In the genomic region with DNA sequence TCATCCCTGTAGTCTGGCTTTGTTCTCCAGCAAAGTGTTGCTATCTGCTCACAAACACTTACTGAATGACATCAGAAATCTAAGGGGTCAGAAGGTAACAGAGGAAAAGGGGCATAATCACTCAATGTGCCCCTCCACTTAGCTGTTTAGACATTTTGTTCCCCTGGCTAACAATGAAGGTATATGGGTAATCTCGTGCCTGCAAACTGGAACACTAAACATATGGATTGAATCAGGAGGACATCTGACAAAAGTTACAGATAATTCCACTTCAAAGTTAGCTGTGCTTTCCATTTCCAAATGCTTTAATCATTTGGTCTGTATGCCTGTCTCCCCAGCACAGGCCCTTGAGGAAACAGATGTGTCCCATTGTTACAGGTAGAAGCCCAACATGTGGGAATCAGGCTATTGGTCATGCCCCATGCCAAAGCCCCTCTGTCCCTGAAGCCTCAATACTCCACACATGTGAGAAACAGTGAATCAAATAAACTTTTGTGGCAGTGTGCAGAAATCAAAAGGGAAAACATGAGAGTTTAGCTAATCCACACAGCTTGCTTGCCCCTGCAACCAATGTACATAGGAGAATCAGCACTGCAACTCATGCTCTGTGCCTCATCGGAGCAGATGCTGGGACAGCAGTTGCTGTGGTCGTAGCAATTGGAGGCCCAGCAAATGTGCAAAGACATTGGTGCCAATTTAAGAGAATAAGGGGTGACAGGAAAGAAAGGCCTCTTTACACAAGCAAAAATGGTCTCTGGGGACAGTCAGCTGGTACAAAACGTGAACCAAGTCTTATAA, we compare ENCODE assay signal across 15 cellular contexts.
DNase-seq lines count a peak whose midpoint lies in the region; ATAC-seq and TF ChIP-seq lines count a peak whose summit lies in the region.
"Had no signal": no experiment of that assay in that cellular context is flagged by ENCODE, and none has a peak within 500 bp of the region (broad histone marks: within the 10 kb centered on the region; RNA-seq: fewer than 3 reads in every experiment).

No MANE protein-coding gene starts in this region.

- no peaks in the 10 kb centered on the region for H3K9me3 ChIP-seq in A673 (ENCODE audit: low read depth, low read length, poor library complexity, severe bottlenecking)
- H3K9me3 ChIP-seq in neural progenitor cell (ENCODE audit: low read depth): no peaks in the 10 kb centered on the region
- H3K9me3 ChIP-seq: A549, body of pancreas had no signal

- no peak overlapping the region for H3K4me3 ChIP-seq in A673 (ENCODE audit: low read depth, low read length, poor library complexity, severe bottlenecking)
- no peak overlapping the region for H3K4me3 ChIP-seq in neural progenitor cell
- H3K4me3 ChIP-seq: A549, body of pancreas had no signal

- no peak for TF ChIP-seq CTCF in A673 (conservative IDR thresholded peaks at IDR 0.05; ENCODE audit: low read depth, low read length)
- no peak for TF ChIP-seq CTCF in neural progenitor cell (IDR thresholded peaks at IDR 0.05)

- POLR2A ChIA-PET in A673 (lab: Charles Lee; ENCODE audit: low non-redundant PET): no interaction called here

- no peak overlapping the region for H3K4me3 Mint-ChIP-seq in neural progenitor cell
- H3K4me3 Mint-ChIP-seq: activated B cell treated with CpG ODN at 0.5 μM for 24 hours; activated CD8-positive, alpha-beta memory T cell treated with anti-CD3 and anti-CD28 coated beads, Interleukin-2, amount 10 ng/mL, durations not matched to agents 7 days and 5 days; endodermal cell had no signal

- no peaks in the 10 kb centered on the region for H3F3A ChIP-seq in neural progenitor cell (ENCODE audit: low read depth)

- H3K36me3 ChIP-seq in A673 (ENCODE audit: insufficient read depth, low read length, poor library complexity, severe bottlenecking) (no peaks in the 10 kb centered on the region), neural progenitor cell (no peaks in the 10 kb centered on the region)

- DNase-seq in A673 (ENCODE audit: low spot score) (no peak), NCI-H82 treated with DMSO at 0.1 percent for 48 hours (lab: John Stamatoyannopoulos, UW; ENCODE audit: unreplicated experiment) (peak; percentile 32), fibroblast of peridontal ligament (ENCODE audit: extremely low read depth) (peak; percentile 60), neural progenitor cell (ENCODE audit: low spot score) (no peak), medulla oblongata (ENCODE audit: extremely low spot score) (no peak)
- no peak for DNase-seq in activated CD4-positive, CD25-positive, alpha-beta regulatory T cell (lab: John Stamatoyannopoulos, UW)
- DNase-seq: activated B cell treated with CpG ODN at 0.5 μM for 24 hours; activated CD8-positive, alpha-beta memory T cell treated with anti-CD3 and anti-CD28 coated beads, Interleukin-2, amount 10 ng/mL, durations not matched to agents 7 days and 5 days; body of pancreas; endodermal cell; NCI-H1048; T-helper 1 cell had no signal

- H3K9me3 Mint-ChIP-seq in neural progenitor cell: no peaks in the 10 kb centered on the region
- H3K9me3 Mint-ChIP-seq: activated B cell treated with CpG ODN at 0.5 μM for 24 hours, endodermal cell had no signal

- no peak overlapping the region for H3K4me2 ChIP-seq in neural progenitor cell
- H3K4me2 ChIP-seq: A549 had no signal

- no peaks in the 10 kb centered on the region for H3K27me3 Mint-ChIP-seq in neural progenitor cell (ENCODE audit: insufficient read depth, low read depth)

- H3K27me3 ChIP-seq in A673 (replicated peaks; ENCODE audit: insufficient read depth, low read depth, low read length, poor library complexity): no peaks in the 10 kb centered on the region
- H3K27me3 ChIP-seq in neural progenitor cell: no peaks in the 10 kb centered on the region
- H3K27me3 ChIP-seq: body of pancreas had no signal

- intact Hi-C loops in A673 (cut with micrococcal nuclease; ENCODE audit: unreplicated experiment): no loop called here

- peaks cover 46% of the 10 kb centered on the region for H3K4me1 ChIP-seq in A673 (ENCODE audit: insufficient read depth, low read length, poor library complexity, severe bottlenecking)
- H3K4me1 ChIP-seq in neural progenitor cell: no peaks in the 10 kb centered on the region
- H3K4me1 ChIP-seq: A549, body of pancreas had no signal

- no TSS peak for BruUV-seq in A673 (replicated peaks; lab: Mats Ljungman, UMichigan)

- H3K79me2 ChIP-seq in neural progenitor cell (ENCODE audit: low read depth): no peaks in the 10 kb centered on the region

- CTCF ChIA-PET in A673 (lab: Charles Lee): interaction anchor here (0.6 kb wide), 1 partner anchor 112 kb away, joined by 3 read pairs; the partner anchor contains the start of gene RNF150

- H3K27ac Mint-ChIP-seq in neural progenitor cell: no peak overlapping the region
- H3K27ac Mint-ChIP-seq: activated B cell treated with CpG ODN at 0.5 μM for 24 hours; activated CD8-positive, alpha-beta memory T cell treated with anti-CD3 and anti-CD28 coated beads, Interleukin-2, amount 10 ng/mL, durations not matched to agents 7 days and 5 days; endodermal cell had no signal

- peaks cover 12% of the 10 kb centered on the region for H3K4me1 Mint-ChIP-seq in neural progenitor cell
- H3K4me1 Mint-ChIP-seq: activated B cell treated with CpG ODN at 0.5 μM for 24 hours; activated CD8-positive, alpha-beta memory T cell treated with anti-CD3 and anti-CD28 coated beads, Interleukin-2, amount 10 ng/mL, durations not matched to agents 7 days and 5 days had no signal

- H3K9ac ChIP-seq in neural progenitor cell: no peak overlapping the region

- peak overlapping the region; percentile 63 for H2AFZ ChIP-seq in neural progenitor cell (replicated peaks)

- ATAC-seq in GM18861 (IDR thresholded peaks at IDR 0.05; ENCODE audit: unreplicated experiment) (no peak), GM19397 (IDR thresholded peaks at IDR 0.05; ENCODE audit: unreplicated experiment) (no peak)
- ATAC-seq: A549; activated CD8-positive, alpha-beta memory T cell treated with anti-CD3 and anti-CD28 coated beads, Interleukin-2, amount 10 ng/mL, durations not matched to agents 7 days and 5 days; body of pancreas had no signal

- H3K27ac ChIP-seq in A673 (ENCODE audit: low read depth, low read length, poor library complexity, severe bottlenecking): peak overlapping the region; percentile 56
- H3K27ac ChIP-seq in neural progenitor cell: no peak overlapping the region
- H3K27ac ChIP-seq: A549, body of pancreas had no signal

- no peaks in the 10 kb centered on the region for H3K36me3 Mint-ChIP-seq in neural progenitor cell
- H3K36me3 Mint-ChIP-seq: activated CD8-positive, alpha-beta memory T cell treated with anti-CD3 and anti-CD28 coated beads, Interleukin-2, amount 10 ng/mL, durations not matched to agents 7 days and 5 days had no signal

- H4K20me1 ChIP-seq in neural progenitor cell (ENCODE audit: low read depth): no peaks in the 10 kb centered on the region

Comparison
In these comparisons a context has a peak if more than half of its experiments do, and no peak if none do; other contexts are left out.
1. DNase-seq: peak in NCI-H82 treated with DMSO at 0.1 percent for 48 hours (single experiment) and fibroblast of peridontal ligament (single experiment); none in A673 (single experiment), neural progenitor cell (single experiment), activated CD4-positive, CD25-positive, alpha-beta regulatory T cell (0 of 4) and medulla oblongata (single experiment).